In genomic region chr11:62671604-62672528, GRCh38 we compare ENCODE assay signal across 1 cellular context.
TF ChIP-seq lines count a peak whose summit lies in the region.

TSS of gene LBHD1 (minus strand) at chr11:62672267. CDS start at chr11:62670031, 2,236 bp downstream.
TSS of gene UQCC3 (plus strand) at chr11:62671673. CDS start at chr11:62671746, 73 bp downstream.

TF ChIP-seq in HepG2, 621 proteins besides CTCF, POLR2A, EP300 and RAD21 (continued from another document and continues in another):
- TF ChIP-seq U2AF1 (optimal IDR thresholded peaks at IDR 0.05; ENCODE audit: low read depth, low read length) (peak; percentile 93), SP4 (CRISPR knock-in tag; IDR thresholded peaks at IDR 0.05) (peak; percentile 51; the same call in 1 of the 2 replicates), ARNT (IDR thresholded peaks at IDR 0.05) (no peak), SMAD9 (CRISPR knock-in tag; IDR thresholded peaks at IDR 0.05) (0 out of 2 replicates have a peak, but pooled peaks have one; percentile 8), SMARCE1 (IDR thresholded peaks at IDR 0.05; ENCODE audit: borderline replicate concordance) (no peak), ESRRA (CRISPR knock-in tag; IDR thresholded peaks at IDR 0.05; ENCODE audit: low read depth) (peak; percentile 51), ZBTB38 (CRISPR knock-in tag; IDR thresholded peaks at IDR 0.05) (peak; percentile 68), TBX2 (CRISPR knock-in tag; IDR thresholded peaks at IDR 0.05; ENCODE audit: borderline replicate concordance) (peak; percentile 47), HNF1B (CRISPR knock-in tag; IDR thresholded peaks at IDR 0.05) (peak; percentile 59; the same call in 1 of the 2 replicates), SOX13 (IDR thresholded peaks at IDR 0.05) (no peak), SOX13 (CRISPR knock-in tag; conservative IDR thresholded peaks at IDR 0.05 in 1 of 2, IDR thresholded peaks at IDR 0.05 in 1 of 2) (peak in 1 of 2 experiments; percentile 7; a peak in 1 of 4 replicates), HCFC1 (IDR thresholded peaks at IDR 0.05; ENCODE audit: low read depth, low read length) (peak; percentile 26; the same call in 1 of the 2 replicates), MTF1 (CRISPR knock-in tag; IDR thresholded peaks at IDR 0.05) (no peak), ZBTB42 (CRISPR knock-in tag; IDR thresholded peaks at IDR 0.05) (peak; percentile 16; the same call in 1 of the 2 replicates), IKZF5 (CRISPR knock-in tag; IDR thresholded peaks at IDR 0.05) (peak; percentile 77; the same call in 1 of the 2 replicates), HOXA5 (CRISPR knock-in tag; IDR thresholded peaks at IDR 0.05) (peak; percentile 66), HNRNPLL (IDR thresholded peaks at IDR 0.05; ENCODE audit: low read depth, low read length, poor library complexity, severe bottlenecking) (peak; percentile 100), ZNF484 (CRISPR knock-in tag; IDR thresholded peaks at IDR 0.05; ENCODE audit: borderline replicate concordance, low read depth) (no peak), MXI1 (IDR thresholded peaks at IDR 0.05; ENCODE audit: borderline replicate concordance, low read depth, low read length) (peak; percentile 24; the same call in 1 of the 3 replicates), ZBTB20 (CRISPR knock-in tag; IDR thresholded peaks at IDR 0.05; ENCODE audit: borderline replicate concordance, low read depth) (no peak; the same call in 1 of the 2 replicates), ZEB1 (IDR thresholded peaks at IDR 0.05; ENCODE audit: insufficient replicate concordance, low read depth) (peak; percentile 61), SIN3A (IDR thresholded peaks at IDR 0.05; ENCODE audit: borderline replicate concordance, low read depth, low read length) (peak; percentile 94; the same call in 1 of the 2 replicates), POGK (CRISPR knock-in tag; conservative IDR thresholded peaks at IDR 0.05) (peak; percentile 88), ZSCAN25 (CRISPR knock-in tag; IDR thresholded peaks at IDR 0.05) (peak; percentile 7; the same call in 1 of the 2 replicates), SYNCRIP (IDR thresholded peaks at IDR 0.05; ENCODE audit: insufficient read depth, low read depth, low read length) (no peak), TEAD2 (CRISPR knock-in tag; IDR thresholded peaks at IDR 0.05) (no peak), THAP11 (CRISPR knock-in tag; IDR thresholded peaks at IDR 0.05) (peak; percentile 83), ZNF430 (CRISPR knock-in tag; IDR thresholded peaks at IDR 0.05) (peak; percentile 84), TERF1 (CRISPR knock-in tag; IDR thresholded peaks at IDR 0.05) (no peak), FOXA3 (CRISPR knock-in tag; IDR thresholded peaks at IDR 0.05) (no peak), ZNF83 (CRISPR knock-in tag; IDR thresholded peaks at IDR 0.05; ENCODE audit: borderline replicate concordance) (peak; percentile 72; the same call in 1 of the 2 replicates), MED1 (CRISPR knock-in tag; IDR thresholded peaks at IDR 0.05) (peak; percentile 67), ZNF772 (CRISPR knock-in tag; IDR thresholded peaks at IDR 0.05) (peak; percentile 45), ZNF740 (CRISPR knock-in tag; IDR thresholded peaks at IDR 0.05) (no peak), RFXANK (CRISPR knock-in tag; IDR thresholded peaks at IDR 0.05) (no peak), RFXAP (CRISPR knock-in tag; IDR thresholded peaks at IDR 0.05; ENCODE audit: borderline replicate concordance) (0 out of 2 replicates have a peak, but pooled peaks have one; percentile 34), U2AF2 (IDR thresholded peaks at IDR 0.05; ENCODE audit: low read depth, low read length) (no peak), ZBTB2 (CRISPR knock-in tag; IDR thresholded peaks at IDR 0.05; ENCODE audit: low read depth) (peak; percentile 60; the same call in 1 of the 2 replicates), FIP1L1 (IDR thresholded peaks at IDR 0.05; ENCODE audit: borderline replicate concordance, insufficient read depth, low read depth, low read length) (peak; percentile 93; the same call in 1 of the 2 replicates), FOXK1 (CRISPR knock-in tag; IDR thresholded peaks at IDR 0.05; ENCODE audit: borderline replicate concordance, low read depth) (peak; percentile 44; the same call in 1 of the 2 replicates), MAZ (IDR thresholded peaks at IDR 0.05; ENCODE audit: borderline replicate concordance, low read depth, low read length) (no peak), MAZ (CRISPR knock-in tag; IDR thresholded peaks at IDR 0.05; ENCODE audit: low read depth) (peak; percentile 59; the same call in 1 of the 2 replicates)
- TF ChIP-seq, protein P1, sequence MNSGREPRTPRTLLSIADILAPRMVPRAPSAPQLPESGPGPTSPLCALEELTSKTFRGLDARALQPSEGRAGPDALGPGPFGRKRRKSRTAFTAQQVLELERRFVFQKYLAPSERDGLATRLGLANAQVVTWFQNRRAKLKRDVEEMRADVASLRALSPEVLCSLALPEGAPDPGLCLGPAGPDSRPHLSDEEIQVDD (CRISPR knock-in tag; IDR thresholded peaks at IDR 0.05; ENCODE audit: borderline replicate concordance): no peak
- TF ChIP-seq, protein P2, sequence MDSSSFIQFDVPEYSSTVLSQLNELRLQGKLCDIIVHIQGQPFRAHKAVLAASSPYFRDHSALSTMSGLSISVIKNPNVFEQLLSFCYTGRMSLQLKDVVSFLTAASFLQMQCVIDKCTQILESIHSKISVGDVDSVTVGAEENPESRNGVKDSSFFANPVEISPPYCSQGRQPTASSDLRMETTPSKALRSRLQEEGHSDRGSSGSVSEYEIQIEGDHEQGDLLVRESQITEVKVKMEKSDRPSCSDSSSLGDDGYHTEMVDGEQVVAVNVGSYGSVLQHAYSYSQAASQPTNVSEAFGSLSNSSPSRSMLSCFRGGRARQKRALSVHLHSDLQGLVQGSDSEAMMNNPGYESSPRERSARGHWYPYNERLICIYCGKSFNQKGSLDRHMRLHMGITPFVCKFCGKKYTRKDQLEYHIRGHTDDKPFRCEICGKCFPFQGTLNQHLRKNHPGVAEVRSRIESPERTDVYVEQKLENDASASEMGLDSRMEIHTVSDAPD (CRISPR knock-in tag; IDR thresholded peaks at IDR 0.05): no peak; the same call in 1 of the 2 replicates
- TF ChIP-seq, protein P3, sequence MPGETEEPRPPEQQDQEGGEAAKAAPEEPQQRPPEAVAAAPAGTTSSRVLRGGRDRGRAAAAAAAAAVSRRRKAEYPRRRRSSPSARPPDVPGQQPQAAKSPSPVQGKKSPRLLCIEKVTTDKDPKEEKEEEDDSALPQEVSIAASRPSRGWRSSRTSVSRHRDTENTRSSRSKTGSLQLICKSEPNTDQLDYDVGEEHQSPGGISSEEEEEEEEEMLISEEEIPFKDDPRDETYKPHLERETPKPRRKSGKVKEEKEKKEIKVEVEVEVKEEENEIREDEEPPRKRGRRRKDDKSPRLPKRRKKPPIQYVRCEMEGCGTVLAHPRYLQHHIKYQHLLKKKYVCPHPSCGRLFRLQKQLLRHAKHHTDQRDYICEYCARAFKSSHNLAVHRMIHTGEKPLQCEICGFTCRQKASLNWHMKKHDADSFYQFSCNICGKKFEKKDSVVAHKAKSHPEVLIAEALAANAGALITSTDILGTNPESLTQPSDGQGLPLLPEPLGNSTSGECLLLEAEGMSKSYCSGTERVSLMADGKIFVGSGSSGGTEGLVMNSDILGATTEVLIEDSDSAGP (CRISPR knock-in tag; IDR thresholded peaks at IDR 0.05; ENCODE audit: borderline replicate concordance): peak; percentile 88
- TF ChIP-seq, protein P4, sequence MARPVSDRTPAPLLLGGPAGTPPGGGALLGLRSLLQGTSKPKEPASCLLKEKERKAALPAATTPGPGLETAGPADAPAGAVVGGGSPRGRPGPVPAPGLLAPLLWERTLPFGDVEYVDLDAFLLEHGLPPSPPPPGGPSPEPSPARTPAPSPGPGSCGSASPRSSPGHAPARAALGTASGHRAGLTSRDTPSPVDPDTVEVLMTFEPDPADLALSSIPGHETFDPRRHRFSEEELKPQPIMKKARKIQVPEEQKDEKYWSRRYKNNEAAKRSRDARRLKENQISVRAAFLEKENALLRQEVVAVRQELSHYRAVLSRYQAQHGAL (CRISPR knock-in tag; IDR thresholded peaks at IDR 0.05; ENCODE audit: not compliant biosample characterization): peak; percentile 26
- TF ChIP-seq, protein P5, sequence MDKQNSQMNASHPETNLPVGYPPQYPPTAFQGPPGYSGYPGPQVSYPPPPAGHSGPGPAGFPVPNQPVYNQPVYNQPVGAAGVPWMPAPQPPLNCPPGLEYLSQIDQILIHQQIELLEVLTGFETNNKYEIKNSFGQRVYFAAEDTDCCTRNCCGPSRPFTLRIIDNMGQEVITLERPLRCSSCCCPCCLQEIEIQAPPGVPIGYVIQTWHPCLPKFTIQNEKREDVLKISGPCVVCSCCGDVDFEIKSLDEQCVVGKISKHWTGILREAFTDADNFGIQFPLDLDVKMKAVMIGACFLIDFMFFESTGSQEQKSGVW (CRISPR knock-in tag; IDR thresholded peaks at IDR 0.05; ENCODE audit: borderline replicate concordance): no peak
- TF ChIP-seq, protein P6, sequence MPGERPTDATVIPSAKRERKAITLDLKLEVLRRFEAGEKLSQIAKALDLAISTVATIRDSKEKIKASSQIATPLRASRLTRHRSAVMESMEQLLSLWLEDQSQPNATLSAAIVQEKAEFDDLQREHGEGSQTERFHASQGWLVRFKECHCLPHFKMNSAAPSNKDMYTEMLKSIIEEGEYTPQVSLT (CRISPR knock-in tag; IDR thresholded peaks at IDR 0.05; ENCODE audit: borderline replicate concordance, low read depth): no peak
